In genomic region chr2:231332388-231332787, GRCh38 we compare ENCODE assay signal across 18 cellular contexts.
DNase-seq lines count a peak whose midpoint lies in the region; ATAC-seq and TF ChIP-seq lines count a peak whose summit lies in the region.
"Had no signal": no experiment of that assay in that cellular context is flagged by ENCODE, and none has a peak within 500 bp of the region (broad histone marks: within the 10 kb centered on the region; RNA-seq: fewer than 3 reads in every experiment).

No MANE protein-coding gene starts in this region.

- no peak overlapping the region for H3K4me2 ChIP-seq in mesenchymal stem cell (ENCODE audit: low read length, poor library complexity, severe bottlenecking)
- H3K4me2 ChIP-seq: KMS-11, SK-N-SH had no signal

- H4K91ac ChIP-seq in mesenchymal stem cell (ENCODE audit: low read length), result no peak overlapping the region

- H2BK12ac ChIP-seq in mesenchymal stem cell (ENCODE audit: low read length in 2 of 2), result no peak overlapping the region

- H3K36me3 ChIP-seq in mesenchymal stem cell (ENCODE audit: control insufficient read depth in 1 of 2, insufficient read depth in 2 of 2, low read depth in 1 of 2, low read length in 2 of 2), result peaks cover 58 to 76% of the 10 kb centered on the region in 2 experiments

- no peaks in the 10 kb centered on the region for H3K9me3 ChIP-seq in mesenchymal stem cell (ENCODE audit: control insufficient read depth, low read length)
- H3K9me3 ChIP-seq: SK-N-SH had no signal

- no peak for ATAC-seq in HG02840 (IDR thresholded peaks at IDR 0.05; ENCODE audit: low FRiP score, unreplicated experiment)
- no peak for ATAC-seq in GM18519 (IDR thresholded peaks at IDR 0.05; ENCODE audit: low FRiP score, unreplicated experiment)
- ATAC-seq: Panc1 had no signal

- H2BK5ac ChIP-seq in mesenchymal stem cell (ENCODE audit: low read depth, low read length, poor library complexity, severe bottlenecking), result no peak overlapping the region

- H3K27me3 Mint-ChIP-seq in endothelial cell (ENCODE audit: unreplicated experiment), result peaks cover 6% of the 10 kb centered on the region

- no peaks in the 10 kb centered on the region for H3K27me3 ChIP-seq in mesenchymal stem cell (ENCODE audit: control insufficient read depth in 1 of 2, insufficient read depth in 1 of 2, low read length in 2 of 2)

- no peak overlapping the region for H2BK120ac ChIP-seq in mesenchymal stem cell (ENCODE audit: low read depth, low read length)

- peak overlapping the region; percentile 43 for H4K8ac ChIP-seq in mesenchymal stem cell (ENCODE audit: low read length)

- no peak overlapping the region for H2AK5ac ChIP-seq in mesenchymal stem cell (ENCODE audit: low read length, severe bottlenecking)

- H3K9me3 Mint-ChIP-seq in endothelial cell (ENCODE audit: unreplicated experiment), result no peaks in the 10 kb centered on the region
- H3K9me3 Mint-ChIP-seq: HFFc6 had no signal

- no peak overlapping the region for H3K4me3 Mint-ChIP-seq in endothelial cell (ENCODE audit: unreplicated experiment)
- H3K4me3 Mint-ChIP-seq: HFFc6 had no signal

- WGBS in mesenchymal stem cell, result 85% methylated on average over 6 of the region's 6 CpGs

- peaks cover 23% of the 10 kb centered on the region for H3K36me3 Mint-ChIP-seq in endothelial cell (ENCODE audit: low read depth, unreplicated experiment)

- no peak overlapping the region for H3K27ac ChIP-seq in mesenchymal stem cell (ENCODE audit: low read length, poor library complexity, severe bottlenecking)
- H3K27ac ChIP-seq: C4-2B, KMS-11 had no signal

- H2BK15ac ChIP-seq in mesenchymal stem cell (ENCODE audit: low read depth, poor library complexity, severe bottlenecking), result no peak overlapping the region

- H3K23ac ChIP-seq in mesenchymal stem cell (ENCODE audit: low read length in 2 of 2), result no peak overlapping the region

- no peak overlapping the region for H3K4ac ChIP-seq in mesenchymal stem cell (ENCODE audit: low read depth in 1 of 2, low read length in 2 of 2)

- peaks cover 22% of the 10 kb centered on the region for H3K79me1 ChIP-seq in mesenchymal stem cell (replicated peaks; ENCODE audit: low read length, poor library complexity, severe bottlenecking)

- DNase-seq in ELR (ENCODE audit: low read depth), result peak; percentile 44
- DNase-seq in NCI-H226, result peak; percentile 28
- peak; percentile 30 for DNase-seq in dermis blood vessel endothelial cell
- DNase-seq in mesenchymal stem cell, result no peak
- DNase-seq in endothelial cell (ENCODE audit: low spot score), result no peak
- DNase-seq in NCI-H82 treated with DMSO at 0.1 percent for 48 hours (lab: John Stamatoyannopoulos, UW; ENCODE audit: unreplicated experiment), result no peak
- DNase-seq: COR-L47, HFFc6, NCI-H1092 treated with DMSO at 0.1 percent for 48 hours, NCI-H2081 treated with DMSO at 0.1 percent for 48 hours, NCI-H524, SHP77, SK-N-SH had no signal

- H2AFZ ChIP-seq in mesenchymal stem cell (ENCODE audit: low read depth, low read length), result no peak overlapping the region

- H3K27ac Mint-ChIP-seq in endothelial cell (ENCODE audit: unreplicated experiment), result no peak overlapping the region
- H3K27ac Mint-ChIP-seq: HFFc6 had no signal

- H3K4me1 Mint-ChIP-seq in endothelial cell (ENCODE audit: unreplicated experiment), result peaks cover 2% of the 10 kb centered on the region

- no peak overlapping the region for H3K9ac ChIP-seq in mesenchymal stem cell (ENCODE audit: low read length)
- H3K9ac ChIP-seq: KMS-11, SK-N-SH had no signal

- H3K4me3 ChIP-seq in mesenchymal stem cell (ENCODE audit: insufficient read depth in 1 of 2, low read depth in 1 of 2, low read length in 2 of 2), result no peak overlapping the region

- no peak overlapping the region for H3K14ac ChIP-seq in mesenchymal stem cell (ENCODE audit: low read length in 2 of 2)

- peaks cover 7% of the 10 kb centered on the region for H3K4me1 ChIP-seq in mesenchymal stem cell (ENCODE audit: control insufficient read depth, insufficient read depth, low read depth, low read length)

- TF ChIP-seq CTCF in endothelial cell (IDR thresholded peaks at IDR 0.05; ENCODE audit: unreplicated experiment), result no peak

- no peak overlapping the region for H3K18ac ChIP-seq in mesenchymal stem cell (ENCODE audit: low read depth in 1 of 2, low read length in 2 of 2)

Comparison
In these comparisons a context has a peak if more than half of its experiments do, and no peak if none do; other contexts are left out.
1. DNase-seq: peak in ELR (single experiment), NCI-H226 (single experiment) and dermis blood vessel endothelial cell (single experiment); none in mesenchymal stem cell (single experiment), endothelial cell (single experiment) and NCI-H82 treated with DMSO at 0.1 percent for 48 hours (single experiment).